Comparison of ENCODE assay signal across 25 cellular contexts in the genomic region with DNA sequence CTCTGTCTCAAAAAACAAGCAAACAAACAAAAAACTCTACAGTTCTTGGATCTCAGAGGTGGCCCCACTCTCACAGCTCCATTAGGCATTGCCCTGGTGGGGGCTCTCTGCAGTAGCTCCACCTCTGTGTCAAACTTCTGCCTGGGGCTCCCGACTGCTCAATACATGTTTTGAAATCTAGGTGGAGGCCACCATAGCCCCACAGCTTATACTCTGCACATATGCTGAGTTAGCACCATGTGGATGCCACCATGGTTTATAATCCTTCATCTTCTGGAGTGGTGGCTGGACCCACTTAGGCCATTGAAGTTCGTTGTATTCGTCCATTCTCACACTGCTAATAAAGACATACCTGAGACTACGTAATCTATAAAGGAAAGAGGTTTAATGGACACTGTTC.
DNase-seq lines count a peak whose midpoint lies in the region; ATAC-seq and TF ChIP-seq lines count a peak whose summit lies in the region.
"Had no signal": no experiment of that assay in that cellular context is flagged by ENCODE, and none has a peak within 500 bp of the region (broad histone marks: within the 10 kb centered on the region; RNA-seq: fewer than 3 reads in every experiment).

No MANE protein-coding gene starts in this region.

- POLR2A ChIA-PET in GM10248 (lab: Yijun Ruan, JAX): no interaction called here

- H3K4me1 ChIP-seq in esophagus muscularis mucosa: no peaks in the 10 kb centered on the region
- no peaks in the 10 kb centered on the region for H3K4me1 ChIP-seq in stomach
- H3K4me1 ChIP-seq: BE2C, BLaER1 had no signal

- intact Hi-C loops in esophagus muscularis mucosa (cut with DNase I): no loop called here
- intact Hi-C loops in stomach (cut with DNase I; ENCODE audit: low total_unique reads): no loop called here

- no peaks in the 10 kb centered on the region for H3K9me3 ChIP-seq in esophagus muscularis mucosa
- no peaks in the 10 kb centered on the region for H3K9me3 ChIP-seq in stomach
- H3K9me3 ChIP-seq: BE2C, BLaER1 had no signal

- no peak overlapping the region for H3K4me3 Mint-ChIP-seq in activated CD8-positive, alpha-beta memory T cell treated with anti-CD3 and anti-CD28 coated beads, Interleukin-2, amount 10 ng/mL, durations not matched to agents 7 days and 5 days
- H3K4me3 Mint-ChIP-seq in osteocyte (ENCODE audit: unreplicated experiment): no peak overlapping the region
- no peak overlapping the region for H3K4me3 Mint-ChIP-seq in type B pancreatic cell
- H3K4me3 Mint-ChIP-seq: CD14-positive monocyte; CD4-positive, alpha-beta memory T cell; CD4-positive, CD25-positive, alpha-beta regulatory T cell; CD8-positive, alpha-beta memory T cell had no signal

- CTCF ChIA-PET in activated CD8-positive, alpha-beta memory T cell treated with anti-CD3 and anti-CD28 coated beads, Interleukin-2, amount 10 ng/mL, durations not matched to agents 7 days and 5 days (lab: Charles Lee): no interaction called here
- CTCF ChIA-PET in GM10248 (lab: Yijun Ruan, JAX): no interaction called here

- H3K36me3 ChIP-seq in esophagus muscularis mucosa: no peaks in the 10 kb centered on the region
- no peaks in the 10 kb centered on the region for H3K36me3 ChIP-seq in stomach
- H3K36me3 ChIP-seq: BE2C, BLaER1 had no signal

- H3K4me3 ChIP-seq in esophagus muscularis mucosa (no peak overlapping the region), stomach (no peak overlapping the region)
- H3K4me3 ChIP-seq: BLaER1 had no signal

- no peak for TF ChIP-seq POLR2A in esophagus muscularis mucosa (IDR thresholded peaks at IDR 0.05; ENCODE audit: low read depth)
- no peak for TF ChIP-seq POLR2A in stomach (IDR thresholded peaks at IDR 0.05)

- no peaks in the 10 kb centered on the region for H3K27me3 ChIP-seq in esophagus muscularis mucosa
- no peaks in the 10 kb centered on the region for H3K27me3 ChIP-seq in stomach
- H3K27me3 ChIP-seq: BE2C, BLaER1 had no signal

- peak; percentile 7 for DNase-seq in activated CD8-positive, alpha-beta memory T cell treated with anti-CD3 and anti-CD28 coated beads, Interleukin-2, amount 10 ng/mL, durations not matched to agents 7 days and 5 days
- no peak for DNase-seq in activated CD8-positive, alpha-beta memory T cell treated with anti-CD3 and anti-CD28 coated beads, Interleukin-2, amount 50 U/mL, for 48 hours
- DNase-seq in esophagus muscularis mucosa (ENCODE audit: extremely low spot score) (peak; percentile 90), osteocyte (ENCODE audit: extremely low spot score, unreplicated experiment) (peak; percentile 48), type B pancreatic cell (ENCODE audit: extremely low spot score, unreplicated experiment) (peak; percentile 27), GM10248 (ENCODE audit: extremely low spot score) (no peak), stomach (no peak)
- DNase-seq: 8988T; ACHN; BE2C; C1 segment of cervical spinal cord; CD4-positive, alpha-beta memory T cell; CD4-positive, CD25-positive, alpha-beta regulatory T cell; CD8-positive, alpha-beta memory T cell; COR-L47; DMS 273 treated with DMSO at 0.1 percent for 48 hours; DMS153; DMS53; DMS79; DND-41; EL; GDM1 had no signal

- no peak for ATAC-seq in activated CD8-positive, alpha-beta memory T cell treated with anti-CD3 and anti-CD28 coated beads, Interleukin-2, amount 10 ng/mL, durations not matched to agents 7 days and 5 days
- ATAC-seq in GM19463 (IDR thresholded peaks at IDR 0.05; ENCODE audit: unreplicated experiment): no peak

- TF ChIP-seq CTCF in esophagus muscularis mucosa (IDR thresholded peaks at IDR 0.05) (no peak), osteocyte (IDR thresholded peaks at IDR 0.05) (no peak), type B pancreatic cell (conservative IDR thresholded peaks at IDR 0.05) (no peak), GM10248 (IDR thresholded peaks at IDR 0.05; ENCODE audit: control extremely low read depth, extremely low read depth, low read depth, missing control alignments) (no peak), stomach (IDR thresholded peaks at IDR 0.05) (no peak)

- no peak overlapping the region for H3K27ac ChIP-seq in esophagus muscularis mucosa (replicated peaks in 1 of 4)
- no peak overlapping the region for H3K27ac ChIP-seq in stomach
- H3K27ac ChIP-seq: BLaER1 had no signal

- H3K27me3 Mint-ChIP-seq in activated CD8-positive, alpha-beta memory T cell treated with anti-CD3 and anti-CD28 coated beads, Interleukin-2, amount 10 ng/mL, durations not matched to agents 7 days and 5 days: no peaks in the 10 kb centered on the region
- H3K27me3 Mint-ChIP-seq in osteocyte (ENCODE audit: unreplicated experiment) (no peaks in the 10 kb centered on the region), type B pancreatic cell (no peaks in the 10 kb centered on the region)
- H3K27me3 Mint-ChIP-seq: CD4-positive, CD25-positive, alpha-beta regulatory T cell had no signal

- 76% methylated on average over 4 of the region's 4 CpGs for WGBS in esophagus muscularis mucosa
- WGBS in stomach, 5 donors: 72 to 90% (median 82%) methylated on average over 4 of the region's 4 CpGs

- no peak overlapping the region for H3K27ac Mint-ChIP-seq in activated CD8-positive, alpha-beta memory T cell treated with anti-CD3 and anti-CD28 coated beads, Interleukin-2, amount 10 ng/mL, durations not matched to agents 7 days and 5 days
- H3K27ac Mint-ChIP-seq in osteocyte (ENCODE audit: unreplicated experiment): no peak overlapping the region
- no peak overlapping the region for H3K27ac Mint-ChIP-seq in type B pancreatic cell
- H3K27ac Mint-ChIP-seq: CD14-positive monocyte; CD4-positive, alpha-beta memory T cell; CD4-positive, CD25-positive, alpha-beta regulatory T cell had no signal

- peaks cover 3% of the 10 kb centered on the region for H3K9me3 Mint-ChIP-seq in activated CD8-positive, alpha-beta memory T cell treated with anti-CD3 and anti-CD28 coated beads, Interleukin-2, amount 10 ng/mL, durations not matched to agents 7 days and 5 days (ENCODE audit: low read depth)
- H3K9me3 Mint-ChIP-seq in osteocyte (ENCODE audit: unreplicated experiment) (peaks cover 4% of the 10 kb centered on the region), type B pancreatic cell (peaks cover 6% of the 10 kb centered on the region)

- H3K36me3 Mint-ChIP-seq in activated CD8-positive, alpha-beta memory T cell treated with anti-CD3 and anti-CD28 coated beads, Interleukin-2, amount 10 ng/mL, durations not matched to agents 7 days and 5 days: no peaks in the 10 kb centered on the region
- no peaks in the 10 kb centered on the region for H3K36me3 Mint-ChIP-seq in osteocyte (ENCODE audit: unreplicated experiment)
- H3K36me3 Mint-ChIP-seq in type B pancreatic cell: no peaks in the 10 kb centered on the region
- H3K36me3 Mint-ChIP-seq: CD14-positive monocyte; CD4-positive, alpha-beta memory T cell; CD4-positive, CD25-positive, alpha-beta regulatory T cell; CD8-positive, alpha-beta memory T cell had no signal

- no peaks in the 10 kb centered on the region for H3K4me1 Mint-ChIP-seq in activated CD8-positive, alpha-beta memory T cell treated with anti-CD3 and anti-CD28 coated beads, Interleukin-2, amount 10 ng/mL, durations not matched to agents 7 days and 5 days
- no peaks in the 10 kb centered on the region for H3K4me1 Mint-ChIP-seq in osteocyte (ENCODE audit: unreplicated experiment)
- no peaks in the 10 kb centered on the region for H3K4me1 Mint-ChIP-seq in type B pancreatic cell (ENCODE audit: unreplicated experiment)
- H3K4me1 Mint-ChIP-seq: CD14-positive monocyte; CD4-positive, alpha-beta memory T cell; CD4-positive, CD25-positive, alpha-beta regulatory T cell; CD8-positive, alpha-beta memory T cell had no signal

- TF ChIP-seq EP300 in esophagus muscularis mucosa (IDR thresholded peaks at IDR 0.05): no peak
- no peak for TF ChIP-seq EP300 in stomach (IDR thresholded peaks at IDR 0.05)

Comparison
In these comparisons a context has a peak if more than half of its experiments do, and no peak if none do; other contexts are left out.
1. DNase-seq: peak in activated CD8-positive, alpha-beta memory T cell treated with anti-CD3 and anti-CD28 coated beads, Interleukin-2, amount 10 ng/mL, durations not matched to agents 7 days and 5 days (single experiment), esophagus muscularis mucosa (single experiment), osteocyte (single experiment) and type B pancreatic cell (single experiment); none in activated CD8-positive, alpha-beta memory T cell treated with anti-CD3 and anti-CD28 coated beads, Interleukin-2, amount 50 U/mL, for 48 hours (single experiment), GM10248 (single experiment) and stomach (single experiment).